In genomic region chr2:56185101-56185581, GRCh38 we compare ENCODE assay signal across 8 cellular contexts. TPM values are rescaled to one million over a fixed set of nuclear protein-coding genes. Genes with fewer than 3 reads are reported as not detected.
DNase-seq lines count a peak whose midpoint lies in the region; ATAC-seq, FAIRE-seq and TF ChIP-seq lines count a peak whose summit lies in the region.

No MANE protein-coding gene starts in this region.

- peaks cover 0 to 3% of the 10 kb centered on the region in 2 experiments; a peak in 2 of 5 replicates for H3K9me3 Mint-ChIP-seq in H9

- no peak overlapping the region for H2AK5ac ChIP-seq in H9 (ENCODE audit: insufficient read length, low read length)

- H3K4me3 Mint-ChIP-seq in H9, result peak overlapping the region; percentile 56 to 88

- H3K79me1 ChIP-seq in H9 (ENCODE audit: insufficient read depth, low read depth, low read length, poor library complexity, severe bottlenecking), result no peaks in the 10 kb centered on the region

- peak; percentile 8 for DNase-seq in A673 (ENCODE audit: low spot score)
- DNase-seq in H9, result peak; percentile 29
- DNase-seq in ascending aorta (ENCODE audit: low spot score in 2 of 2), result peak in 1 of 2 donors; percentile 68
- DNase-seq in spleen, result peak; percentile 66
- DNase-seq in GM10248 (ENCODE audit: extremely low spot score), result no peak
- no peak for DNase-seq in D721Med (ENCODE audit: insufficient read length, low spot score)

- no CpG with 5 or more reads among the region's 24 CpGs for WGBS in H9 (ENCODE audit: extremely low coverage, insufficient read length, low lambda C conversion rate)
- 0 to 2% (median 1%) methylated on average over 19 to 24 of the region's 24 CpGs for WGBS in spleen, 5 donors

- H3K23ac ChIP-seq in H9 (ENCODE audit: insufficient read length, low read depth, low read length), result no peak overlapping the region

- no peak overlapping the region for H3K4ac ChIP-seq in H9 (ENCODE audit: low read depth, low read length)

- peaks cover 97% of the 10 kb centered on the region for H3K27me3 Mint-ChIP-seq in H9 (ENCODE audit: low read depth)

- no peak overlapping the region for H2BK15ac ChIP-seq in H9 (ENCODE audit: low read depth, low read length)

- no peaks in the 10 kb centered on the region for H3K4me1 ChIP-seq in A673 (ENCODE audit: insufficient read depth, low read length, poor library complexity, severe bottlenecking)
- H3K4me1 ChIP-seq in H9 (ENCODE audit: insufficient read depth, low read length), result no peaks in the 10 kb centered on the region
- H3K4me1 ChIP-seq in ascending aorta, result peaks cover 0 to 4% of the 10 kb centered on the region in 2 donors
- H3K4me1 ChIP-seq in iPS-18a (ENCODE audit: control insufficient read depth, low read depth, low read length), result peaks cover 18% of the 10 kb centered on the region
- H3K4me1 ChIP-seq in spleen, result peaks cover 0 to 30% (median 23%) of the 10 kb centered on the region in 6 donors

- H3K36me3 ChIP-seq in A673 (ENCODE audit: insufficient read depth, low read length, poor library complexity, severe bottlenecking), result no peaks in the 10 kb centered on the region
- no peaks in the 10 kb centered on the region for H3K36me3 ChIP-seq in ascending aorta
- H3K36me3 ChIP-seq in iPS-18a (ENCODE audit: control insufficient read depth, low read depth, low read length), result no peaks in the 10 kb centered on the region
- no peaks in the 10 kb centered on the region for H3K36me3 ChIP-seq in spleen

- H2BK5ac ChIP-seq in H9 (ENCODE audit: insufficient read length, low read length), result no peak overlapping the region

- no peak overlapping the region for H3K18ac ChIP-seq in H9 (ENCODE audit: insufficient read length, low read depth, low read length)

- H2BK120ac ChIP-seq in H9 (ENCODE audit: low read depth, low read length, poor library complexity, severe bottlenecking), result no peak overlapping the region

- H3K23me2 ChIP-seq in H9 (ENCODE audit: insufficient read length, low read depth, low read length, poor library complexity, severe bottlenecking), result peaks cover 18% of the 10 kb centered on the region

- H3K9me3 ChIP-seq in A673 (ENCODE audit: low read depth, low read length, poor library complexity, severe bottlenecking), result no peaks in the 10 kb centered on the region
- H3K9me3 ChIP-seq in H9 (ENCODE audit: control insufficient read depth, low read depth, low read length), result no peaks in the 10 kb centered on the region
- H3K9me3 ChIP-seq in ascending aorta, result no peaks in the 10 kb centered on the region
- H3K9me3 ChIP-seq in iPS-18a (ENCODE audit: control insufficient read depth, low read depth, low read length), result no peaks in the 10 kb centered on the region
- H3K9me3 ChIP-seq in spleen, result no peaks in the 10 kb centered on the region

- peaks cover 23 to 27% of the 10 kb centered on the region in 2 experiments for H3K4me1 Mint-ChIP-seq in H9

- FAIRE-seq in D721Med (lab: Jason Lieb, UNC), result no peak

- no peak overlapping the region for H3K27ac Mint-ChIP-seq in H9

- H3K4me3 ChIP-seq in A673 (ENCODE audit: low read depth, low read length, poor library complexity, severe bottlenecking), result peak overlapping the region; percentile 54
- peak overlapping the region; percentile 66 to 75 for H3K4me3 ChIP-seq in ascending aorta
- peak overlapping the region; percentile 62 for H3K4me3 ChIP-seq in iPS-18a (ENCODE audit: low read length)
- H3K4me3 ChIP-seq in spleen, result peak overlapping the region; percentile 53 to 82 (median 60)

- H4K5ac ChIP-seq in H9 (ENCODE audit: insufficient read length, low read depth, low read length), result no peak overlapping the region

- no peak overlapping the region for H2BK12ac ChIP-seq in H9 (ENCODE audit: insufficient read length, low read depth, low read length)

- no peaks in the 10 kb centered on the region for H3K79me2 ChIP-seq in H9 (ENCODE audit: insufficient read depth, low read length)

- H4K91ac ChIP-seq in H9 (ENCODE audit: insufficient read length, low read depth, low read length), result no peak overlapping the region

- H2AFZ ChIP-seq in H9 (ENCODE audit: low read length), result no peak overlapping the region

- H3K27me3 ChIP-seq in A673 (replicated peaks; ENCODE audit: insufficient read depth, low read depth, low read length, poor library complexity) (peaks cover 55% of the 10 kb centered on the region), H9 (ENCODE audit: insufficient read depth, low read length) (peaks cover 51% of the 10 kb centered on the region), ascending aorta (no peaks in the 10 kb centered on the region), iPS-18a (ENCODE audit: control insufficient read depth, insufficient read depth, low read length) (peaks cover 100% of the 10 kb centered on the region), spleen (replicated peaks in 1 of 7) (peaks cover 0 to 90% (median 44%) of the 10 kb centered on the region in 7 donors)

- no TSS peak for BruUV-seq in A673 (replicated peaks; lab: Mats Ljungman, UMichigan)

- H3K9ac ChIP-seq in H9 (ENCODE audit: extremely low read depth, insufficient read length, low read length), result no peak overlapping the region
- no peak overlapping the region for H3K9ac ChIP-seq in iPS-18a (ENCODE audit: low read length)

- no peak overlapping the region for H3K56ac ChIP-seq in H9 (ENCODE audit: insufficient read length, low read depth, low read length)

- H3K27ac ChIP-seq in A673 (ENCODE audit: low read depth, low read length, poor library complexity, severe bottlenecking) (no peak overlapping the region), H9 (ENCODE audit: insufficient read length, low read depth, low read length) (no peak overlapping the region), ascending aorta (peak overlapping the region; percentile 3 to 24), iPS-18a (ENCODE audit: low read length) (no peak overlapping the region), spleen (peak overlapping the region in 6 of 8 donors; percentile 56 to 80 (median 72))

- H4K20me1 ChIP-seq in H9 (ENCODE audit: control insufficient read depth, insufficient read depth, insufficient read length), result peaks cover 2% of the 10 kb centered on the region

- intact Hi-C loops in A673 (cut with micrococcal nuclease; ENCODE audit: unreplicated experiment), result loop anchor here (10.0 kb wide), 1 partner anchor 840 kb away; no protein-coding TSS in a partner anchor
- intact Hi-C loops in ascending aorta (cut with DNase I), result loop anchor here (5.0 to 10.0 kb wide), 2 partner anchors 340 to 1332 kb away; no protein-coding TSS in a partner anchor
- intact Hi-C loops in spleen (cut with DNase I; ENCODE audit: low total_unique reads), result loop anchor here (10.0 kb wide), 2 partner anchors 560 to 1330 kb away; no protein-coding TSS in a partner anchor

- no peak for ATAC-seq in HG03457 (IDR thresholded peaks at IDR 0.05; ENCODE audit: unreplicated experiment)

- no peak overlapping the region for H2BK20ac ChIP-seq in H9 (ENCODE audit: low read depth, low read length, poor library complexity, severe bottlenecking)

- TF ChIP-seq CTCF in A673 (conservative IDR thresholded peaks at IDR 0.05; ENCODE audit: low read depth, low read length), result no peak
- TF ChIP-seq CTCF in H9 (conservative IDR thresholded peaks at IDR 0.05), result no peak
- TF ChIP-seq CTCF in ascending aorta (IDR thresholded peaks at IDR 0.05), result no peak
- no peak for TF ChIP-seq CTCF in spleen (IDR thresholded peaks at IDR 0.05 in 8 of 11, conservative IDR thresholded peaks at IDR 0.05 in 3 of 11)
- TF ChIP-seq CTCF in GM10248 (IDR thresholded peaks at IDR 0.05; ENCODE audit: control extremely low read depth, extremely low read depth, low read depth, missing control alignments), result no peak
- no peak for TF ChIP-seq CTCF in D721Med (IDR thresholded peaks at IDR 0.05; ENCODE audit: insufficient read depth, missing control alignments)

- H3T11ph ChIP-seq in H9 (ENCODE audit: low read length), result no peak overlapping the region

- POLR2A ChIA-PET in A673 (lab: Charles Lee; ENCODE audit: low non-redundant PET), result no interaction called here
- POLR2A ChIA-PET in GM10248 (lab: Yijun Ruan, JAX), result no interaction called here

- H3K36me3 Mint-ChIP-seq in H9 (ENCODE audit: insufficient read depth in 1 of 3, low read depth in 3 of 3), result peaks cover 0 to 3% (median 0%) of the 10 kb centered on the region in 3 experiments; a peak in 3 of 7 replicates

- CTCF ChIA-PET in A673 (lab: Charles Lee) (interaction anchor here (0.7 kb wide), 1 partner anchor 569 kb away, joined by 4 read pairs; no protein-coding TSS in a partner anchor), GM10248 (lab: Yijun Ruan, JAX) (interaction anchor here (0.7 to 2.9 kb wide), 8 partner anchors 9 to 1333 kb away, joined by 3 to 30 read pairs (median 18); no protein-coding TSS in a partner anchor)

- TF ChIP-seq POLR2A in spleen (IDR thresholded peaks at IDR 0.05), result no peak

- H4K8ac ChIP-seq in H9 (replicated peaks; ENCODE audit: insufficient read length, low read depth, low read length), result no peak overlapping the region

- peak overlapping the region; percentile 85 for H3K4me2 ChIP-seq in H9 (ENCODE audit: insufficient read depth, insufficient read length, low read length)

- no peak overlapping the region for H3K14ac ChIP-seq in H9 (ENCODE audit: insufficient read depth, low read length)

RNA-seq across cellular contexts. Expression of gene CCDC85A, which starts 1.4 kb away (rescaled TPM):
- total RNA-seq in A673 (2021) (0.15 and 0.39 TPM in 2 replicates), H9 (2021) (0.17 TPM in 1 of 2 replicates, not detected in the other), ascending aorta (15.0 TPM), spleen (1 to 10 TPM in 4 of 7 donors, under 1 TPM in 3; 0.34 to 2.6 (median 1.5) TPM)
- polyA plus RNA-seq in spleen, result under 1 TPM; 0.07 to 0.16 (median 0.08) TPM

Comparison
In these comparisons a context has a peak if more than half of its experiments do, and no peak if none do; other contexts are left out.
1. DNase-seq: peak in A673 (single experiment), H9 (single experiment) and spleen (single experiment); none in GM10248 (single experiment) and D721Med (single experiment).
2. H3K27ac ChIP-seq: peak in ascending aorta (2 of 2) and spleen (6 of 8); none in A673 (single experiment), H9 (single experiment) and iPS-18a (single experiment).
3. Peak in every context shown above with its lines, with median percentiles within 50 percentile points of each other: H3K4me3 ChIP-seq.